28 cellular contexts compared by ENCODE assay signal in genomic region chr17:45081046-45081703, GRCh38. TPM values are rescaled to one million over a fixed set of nuclear protein-coding genes. Genes with fewer than 3 reads are reported as not detected.
DNase-seq lines count a peak whose midpoint lies in the region; ATAC-seq and TF ChIP-seq lines count a peak whose summit lies in the region.
"Had no signal": no experiment of that assay in that cellular context is flagged by ENCODE, and none has a peak within 500 bp of the region (broad histone marks: within the 10 kb centered on the region; RNA-seq: fewer than 3 reads in every experiment).

No MANE protein-coding gene starts in this region.

- no peak overlapping the region for H3K56ac ChIP-seq in mesendoderm (ENCODE audit: low read length)

- no peaks in the 10 kb centered on the region for H3K9me3 Mint-ChIP-seq in activated naive CD4-positive, alpha-beta T cell treated with anti-CD3 and anti-CD28 coated beads, Interleukin-2, amount 10 ng/mL, durations not matched to agents 7 days and 5 days
- peaks cover 0 to 1% of the 10 kb centered on the region in 2 donors for H3K9me3 Mint-ChIP-seq in stimulated activated naive B cell treated with anti-CD40 and anti-IgM and Interleukin-4, amounts not matched to agents 10 μg/mL and 1 μg/mL and 100 μg/mL, for 72 hours
- H3K9me3 Mint-ChIP-seq: CD4-positive, alpha-beta T cell; endodermal cell; neural crest cell had no signal

- no peaks in the 10 kb centered on the region for H3K27me3 ChIP-seq in adipocyte (replicated peaks; ENCODE audit: control insufficient read depth, insufficient read depth, low read length)
- no peaks in the 10 kb centered on the region for H3K27me3 ChIP-seq in right atrium auricular region
- H3K27me3 ChIP-seq in mesendoderm (ENCODE audit: insufficient read depth, low read length, poor library complexity): no peaks in the 10 kb centered on the region
- H3K27me3 ChIP-seq: brain microvascular endothelial cell, colonic mucosa, sigmoid colon had no signal

- no peak for ATAC-seq in stimulated activated naive B cell treated with anti-CD40 and anti-IgM and Interleukin-4, amounts not matched to agents 10 μg/mL and 1 μg/mL and 100 μg/mL, for 72 hours (replicated peaks)
- ATAC-seq in HG02798 (IDR thresholded peaks at IDR 0.05; ENCODE audit: poor library complexity, unreplicated experiment): no peak
- ATAC-seq: activated CD4-positive, alpha-beta T cell treated with anti-CD3 and anti-CD28 coated beads for 36 hours; esophagus mucosa; GM12878 had no signal

- H3K4me1 Mint-ChIP-seq in activated naive CD4-positive, alpha-beta T cell treated with anti-CD3 and anti-CD28 coated beads, Interleukin-2, amount 10 ng/mL, durations not matched to agents 7 days and 5 days: peaks cover 6% of the 10 kb centered on the region
- H3K4me1 Mint-ChIP-seq in stimulated activated naive B cell treated with anti-CD40 and anti-IgM and Interleukin-4, amounts not matched to agents 10 μg/mL and 1 μg/mL and 100 μg/mL, for 72 hours: peaks cover 10 to 21% of the 10 kb centered on the region in 2 donors
- H3K4me1 Mint-ChIP-seq: endodermal cell, neural crest cell had no signal

- no peak overlapping the region for H3K4me2 ChIP-seq in mesendoderm (ENCODE audit: low read length)

- no peak overlapping the region for H3K18ac ChIP-seq in mesendoderm (ENCODE audit: low read length)

- H3K36me3 ChIP-seq in adipocyte (ENCODE audit: control insufficient read depth, insufficient read depth, low read length, severe bottlenecking): peaks cover 65% of the 10 kb centered on the region
- H3K36me3 ChIP-seq in right atrium auricular region: peaks cover 45% of the 10 kb centered on the region
- H3K36me3 ChIP-seq in mesendoderm (ENCODE audit: control insufficient read depth, insufficient read depth, low read length): peaks cover 8% of the 10 kb centered on the region
- H3K36me3 ChIP-seq: colonic mucosa had no signal

- H3K79me1 ChIP-seq in mesendoderm (ENCODE audit: low read length): peaks cover 5% of the 10 kb centered on the region

- no peak overlapping the region for H4K5ac ChIP-seq in mesendoderm (ENCODE audit: low read length)

- no peak overlapping the region for H3K4me3 ChIP-seq in adipocyte (ENCODE audit: low read length)
- no peak overlapping the region for H3K4me3 ChIP-seq in right atrium auricular region
- H3K4me3 ChIP-seq in mesendoderm (ENCODE audit: low read length): no peak overlapping the region
- H3K4me3 ChIP-seq: colonic mucosa, GM12878, sigmoid colon had no signal

- H3K23ac ChIP-seq in mesendoderm (ENCODE audit: low read length): no peak overlapping the region

- H4K8ac ChIP-seq in mesendoderm (ENCODE audit: low read depth, low read length): no peak overlapping the region

- DNase-seq in activated naive CD4-positive, alpha-beta T cell treated with anti-CD3 and anti-CD28 coated beads, Interleukin-2, amount 10 ng/mL, durations not matched to agents 7 days and 5 days: no peak
- DNase-seq in activated naive CD4-positive, alpha-beta T cell treated with Interleukin-2 at 50 U/mL for 16 hours: no peak
- no peak for DNase-seq in adipocyte (ENCODE audit: low read depth)
- DNase-seq in right atrium auricular region (ENCODE audit: low spot score): no peak
- DNase-seq in stimulated activated naive B cell treated with anti-CD40 and anti-IgM and Interleukin-4, amounts not matched to agents 10 μg/mL and 1 μg/mL and 100 μg/mL, for 72 hours: no peak
- DNase-seq in stimulated activated naive CD4-positive, alpha-beta T cell (lab: John Stamatoyannopoulos, UW): no peak
- DNase-seq in mesendoderm: no peak
- DNase-seq: activated CD4-positive, alpha-beta T cell treated with anti-CD3 and anti-CD28 coated beads for 36 hours; activated gamma-delta T cell treated with Interleukin-2 at 50 U/mL for 16 hours; activated T-cell treated with anti-CD3 and anti-CD28 coated beads, Interleukin-2, amount 50 U/mL, for 1 hour; brain microvascular endothelial cell; CD4-positive, alpha-beta T cell; colonic mucosa; endodermal cell; KG1; MM.1S; NCI-H1417; NCI-H2081; NCI-H226; sigmoid colon; stimulated activated CD4-positive, alpha-beta T cell treated with anti-CD3 and anti-CD28 coated beads, Interleukin-4, amount 100 ng/mL, for 4 hours; stimulated activated naive CD4-positive, alpha-beta T cell treated with Interleukin-2 at 50 U/mL for 16 hours had no signal

- H3K27ac Mint-ChIP-seq in activated naive CD4-positive, alpha-beta T cell treated with anti-CD3 and anti-CD28 coated beads, Interleukin-2, amount 10 ng/mL, durations not matched to agents 7 days and 5 days: peak overlapping the region; percentile 49
- peak overlapping the region; percentile 71 for H3K27ac Mint-ChIP-seq in stimulated activated naive B cell treated with anti-CD40 and anti-IgM and Interleukin-4, amounts not matched to agents 10 μg/mL and 1 μg/mL and 100 μg/mL, for 72 hours
- H3K27ac Mint-ChIP-seq: activated CD4-positive, alpha-beta T cell treated with anti-CD3 and anti-CD28 coated beads for 36 hours; CD4-positive, alpha-beta T cell; endodermal cell had no signal

- CTCF ChIA-PET in activated naive CD4-positive, alpha-beta T cell treated with anti-CD3 and anti-CD28 coated beads, Interleukin-2, amount 10 ng/mL, durations not matched to agents 7 days and 5 days (lab: Charles Lee): interaction anchor here (1.6 kb wide), 1 partner anchor 18 kb away, joined by 5 read pairs; no protein-coding TSS in a partner anchor

- peaks cover 22% of the 10 kb centered on the region for H3K4me1 ChIP-seq in adipocyte (ENCODE audit: control insufficient read depth, insufficient read depth, low read length)
- H3K4me1 ChIP-seq in right atrium auricular region: peaks cover 0 to 19% of the 10 kb centered on the region in 2 donors
- H3K4me1 ChIP-seq in mesendoderm (ENCODE audit: control insufficient read depth, low read depth, low read length): no peaks in the 10 kb centered on the region
- H3K4me1 ChIP-seq: colonic mucosa, parathyroid adenoma had no signal

- no peaks in the 10 kb centered on the region for H3K9me3 ChIP-seq in adipocyte (ENCODE audit: control insufficient read depth, low read length)
- H3K9me3 ChIP-seq in right atrium auricular region: no peaks in the 10 kb centered on the region
- H3K9me3 ChIP-seq: colonic mucosa, sigmoid colon had no signal

- WGBS in mesendoderm (ENCODE audit: extremely low coverage, insufficient coverage, low lambda C conversion rate): no CpG with 5 or more reads among the region's 6 CpGs

- no peak overlapping the region for H3K4ac ChIP-seq in mesendoderm (ENCODE audit: low read depth, low read length)

- peaks cover 31% of the 10 kb centered on the region for H3K36me3 Mint-ChIP-seq in activated naive CD4-positive, alpha-beta T cell treated with anti-CD3 and anti-CD28 coated beads, Interleukin-2, amount 10 ng/mL, durations not matched to agents 7 days and 5 days
- peaks cover 31 to 33% of the 10 kb centered on the region in 2 donors for H3K36me3 Mint-ChIP-seq in stimulated activated naive B cell treated with anti-CD40 and anti-IgM and Interleukin-4, amounts not matched to agents 10 μg/mL and 1 μg/mL and 100 μg/mL, for 72 hours

- H2BK5ac ChIP-seq in mesendoderm (ENCODE audit: low read length): no peak overlapping the region

- H2BK15ac ChIP-seq in mesendoderm (replicated peaks; ENCODE audit: low read depth): no peak overlapping the region

- peak overlapping the region; percentile 8 to 28 for H3K27ac ChIP-seq in right atrium auricular region
- no peak overlapping the region for H3K27ac ChIP-seq in mesendoderm (ENCODE audit: low read depth, low read length)
- H3K27ac ChIP-seq: 22Rv1, brain microvascular endothelial cell, colonic mucosa, parathyroid adenoma had no signal

- H2BK120ac ChIP-seq in mesendoderm (ENCODE audit: low read depth, low read length): no peak overlapping the region

- H3K9ac ChIP-seq in adipocyte (ENCODE audit: low read length) (peak overlapping the region; percentile 52), mesendoderm (ENCODE audit: low read length) (no peak overlapping the region)
- H3K9ac ChIP-seq: parathyroid adenoma had no signal

- no peaks in the 10 kb centered on the region for H3K27me3 Mint-ChIP-seq in activated naive CD4-positive, alpha-beta T cell treated with anti-CD3 and anti-CD28 coated beads, Interleukin-2, amount 10 ng/mL, durations not matched to agents 7 days and 5 days
- H3K27me3 Mint-ChIP-seq in stimulated activated naive B cell treated with anti-CD40 and anti-IgM and Interleukin-4, amounts not matched to agents 10 μg/mL and 1 μg/mL and 100 μg/mL, for 72 hours: no peaks in the 10 kb centered on the region
- H3K27me3 Mint-ChIP-seq: activated CD4-positive, alpha-beta T cell treated with anti-CD3 and anti-CD28 coated beads for 36 hours; CD4-positive, alpha-beta T cell had no signal

- TF ChIP-seq CTCF in right atrium auricular region (IDR thresholded peaks at IDR 0.05): no peak

- H2AK5ac ChIP-seq in mesendoderm (ENCODE audit: low read length): no peak overlapping the region

- no peak overlapping the region for H3K4me3 Mint-ChIP-seq in activated naive CD4-positive, alpha-beta T cell treated with anti-CD3 and anti-CD28 coated beads, Interleukin-2, amount 10 ng/mL, durations not matched to agents 7 days and 5 days
- H3K4me3 Mint-ChIP-seq in stimulated activated naive B cell treated with anti-CD40 and anti-IgM and Interleukin-4, amounts not matched to agents 10 μg/mL and 1 μg/mL and 100 μg/mL, for 72 hours: no peak overlapping the region
- H3K4me3 Mint-ChIP-seq: activated CD4-positive, alpha-beta T cell treated with anti-CD3 and anti-CD28 coated beads for 36 hours; CD4-positive, alpha-beta T cell; endodermal cell; neural crest cell had no signal

- peaks cover 9% of the 10 kb centered on the region for H3K79me2 ChIP-seq in mesendoderm (ENCODE audit: control insufficient read depth, insufficient read depth, low read length)

RNA-seq across cellular contexts. Expression of gene NMT1, which starts 20.1 kb away (rescaled TPM):
- total RNA-seq in right atrium auricular region: 10 to 100 TPM; 44.6 to 52.7 TPM
- 126 TPM for polyA plus RNA-seq in mesendoderm (2013, experiment 1 of 2)
- 128 TPM for polyA plus RNA-seq in mesendoderm (2013, experiment 2 of 2)

RNA-seq across cellular contexts. Expression of gene DCAKD, which starts 29.7 kb away (rescaled TPM):
- 10 to 100 TPM; 37.3 to 46.1 TPM for total RNA-seq in right atrium auricular region
- 21.9 TPM for polyA plus RNA-seq in mesendoderm (2013, experiment 1 of 2)
- 22.4 TPM for polyA plus RNA-seq in mesendoderm (2013, experiment 2 of 2)

RNA-seq across cellular contexts. Expression of gene PLCD3, which starts 51.1 kb away (rescaled TPM):
- total RNA-seq in right atrium auricular region: 100 to 1,000 TPM; 102 to 156 TPM
- 14.9 TPM for polyA plus RNA-seq in mesendoderm (2013, experiment 1 of 2)
- 14.1 TPM for polyA plus RNA-seq in mesendoderm (2013, experiment 2 of 2)

RNA-seq across cellular contexts. Expression of gene ACBD4, which starts 54.3 kb away (rescaled TPM):
- total RNA-seq in right atrium auricular region: 1 to 10 TPM; 9.0 to 9.4 TPM
- polyA plus RNA-seq in mesendoderm (2013, experiment 1 of 2): 1.4 TPM
- polyA plus RNA-seq in mesendoderm (2013, experiment 2 of 2): 1.3 TPM
